ENCODE assay signal across 8 cellular contexts in genomic region chr15:28096720-28097431, GRCh38. TPM values are rescaled to one million over a fixed set of nuclear protein-coding genes. Genes with fewer than 3 reads are reported as not detected.
A peak's percentile ranks its signal among the peaks of the same experiment; 100 is the strongest.
DNase-seq lines count a peak whose midpoint lies in the region; ATAC-seq and TF ChIP-seq lines count a peak whose summit lies in the region.

No MANE protein-coding gene starts in this region.

- intact Hi-C loops in sciatic nerve (cut with DNase I) = loop anchor here (10.0 kb wide), 1 partner anchor 1082 kb away; no protein-coding TSS in a partner anchor

- no peaks in the 10 kb centered on the region for H3K27me3 ChIP-seq in right atrium auricular region

- peaks cover 0 to 48% of the 10 kb centered on the region in 2 donors for H3K4me1 ChIP-seq in right atrium auricular region

- ATAC-seq in sciatic nerve = no peak
- no peak for ATAC-seq in GM19395 (IDR thresholded peaks at IDR 0.05; ENCODE audit: unreplicated experiment)

- H3K27ac ChIP-seq in right atrium auricular region = peak overlapping the region; percentile 40 to 64

- no peaks in the 10 kb centered on the region for H3K36me3 ChIP-seq in right atrium auricular region

- H3K4me3 ChIP-seq in WI38 (ENCODE audit: low read depth, low read length) = peak overlapping the region; percentile 49
- peak overlapping the region; percentile 37 to 54 for H3K4me3 ChIP-seq in right atrium auricular region

- no peaks in the 10 kb centered on the region for H3K9me3 ChIP-seq in right atrium auricular region

- DNase-seq in GM03348 (ENCODE audit: low spot score) (peak; percentile 56), right atrium auricular region (ENCODE audit: low spot score) (peak; percentile 57), sciatic nerve (ENCODE audit: low spot score) (peak; percentile 38), foreskin melanocyte (no peak), NCI-H82 (lab: John Stamatoyannopoulos, UW) (no peak), NCI-H1417 (lab: John Stamatoyannopoulos, UW) (no peak)

- TF ChIP-seq CTCF in WI38 (IDR thresholded peaks at IDR 0.05; ENCODE audit: low read depth, low read length) = no peak
- TF ChIP-seq CTCF in right atrium auricular region (IDR thresholded peaks at IDR 0.05) = peak in 1 of 2 donors; percentile 24

RNA-seq across cellular contexts. Expression of gene OCA2, which starts 2.2 kb away (rescaled TPM):
- total RNA-seq in right atrium auricular region (under 1 TPM in 1 of 2 donors, not detected in 1; 0.31 TPM), sciatic nerve (0.98 TPM)

Comparison
In these comparisons a context has a peak if more than half of its experiments do, and no peak if none do; other contexts are left out.
1. DNase-seq: peak in GM03348 (single experiment), right atrium auricular region (single experiment) and sciatic nerve (single experiment); none in foreskin melanocyte (single experiment), NCI-H82 (single experiment) and NCI-H1417 (0 of 3).